ENCODE assay signal across 15 cellular contexts in genomic region chr13:110113284-110113764, GRCh38.
DNase-seq lines count a peak whose midpoint lies in the region; ATAC-seq and TF ChIP-seq lines count a peak whose summit lies in the region.
"Had no signal": no experiment of that assay in that cellular context is flagged by ENCODE, and none has a peak within 500 bp of the region (broad histone marks: within the 10 kb centered on the region; RNA-seq: fewer than 3 reads in every experiment).

No MANE protein-coding gene starts in this region.

- no peaks in the 10 kb centered on the region for H3K36me3 ChIP-seq in psoas muscle (ENCODE audit: insufficient read depth in 1 of 2, low read depth in 1 of 2)
- H3K36me3 ChIP-seq in heart left ventricle = no peaks in the 10 kb centered on the region
- no peaks in the 10 kb centered on the region for H3K36me3 ChIP-seq in BE2C
- H3K36me3 ChIP-seq: neural progenitor cell had no signal

- intact Hi-C loops in psoas muscle (cut with DNase I) = no loop called here
- intact Hi-C loops in heart left ventricle (cut with DNase I) = no loop called here

- DNase-seq in GM03348 (ENCODE audit: low spot score) = peak; percentile 49
- peak; percentile 85 for DNase-seq in NOMO-1 treated with DMSO at 0.1 percent for 48 hours (lab: John Stamatoyannopoulos, UW; ENCODE audit: unreplicated experiment)
- peak; percentile 86 for DNase-seq in astrocyte of the spinal cord (ENCODE audit: low read depth, low spot score)
- DNase-seq in psoas muscle = peak; percentile 55 to 78
- no peak for DNase-seq in heart left ventricle
- no peak for DNase-seq in pons (ENCODE audit: low spot score)
- DNase-seq in DMS53 (lab: John Stamatoyannopoulos, UW) = no peak
- DNase-seq in BE2C = no peak
- DNase-seq: activated CD8-positive, alpha-beta memory T cell treated with anti-CD3 and anti-CD28 coated beads, Interleukin-2, amount 50 U/mL, for 4 hours; anterior cingulate cortex; DMS153; MM.1S; NCI-H510A; T-helper 2 cell had no signal

- H3K27me3 ChIP-seq in psoas muscle (ENCODE audit: insufficient read depth in 3 of 3, low read length in 2 of 3) (no peaks in the 10 kb centered on the region), heart left ventricle (peaks cover 0 to 3% (median 0%) of the 10 kb centered on the region in 9 donors), BE2C (peaks cover 25% of the 10 kb centered on the region)

- no peak for TF ChIP-seq POLR2A in heart left ventricle (IDR thresholded peaks at IDR 0.05)

- ATAC-seq in psoas muscle = peak; percentile 74 to 81 (median 80)
- no peak for ATAC-seq in heart left ventricle

- H3K4me3 ChIP-seq in astrocyte of the spinal cord (ENCODE audit: low read depth, low read length) (no peak overlapping the region), psoas muscle (no peak overlapping the region), heart left ventricle (no peak overlapping the region), BE2C (ENCODE audit: low read depth, low read length) (no peak overlapping the region)
- H3K4me3 ChIP-seq: neural progenitor cell had no signal

- H3K27ac ChIP-seq in psoas muscle = peak overlapping the region; percentile 74
- peak overlapping the region in 1 of 12 donors; percentile 14 for H3K27ac ChIP-seq in heart left ventricle
- H3K27ac ChIP-seq: neural progenitor cell had no signal

- H3K4me1 ChIP-seq in psoas muscle (peaks cover 13% of the 10 kb centered on the region), heart left ventricle (peaks cover 0 to 18% (median 12%) of the 10 kb centered on the region in 12 donors), BE2C (no peaks in the 10 kb centered on the region)

- 46 to 69% (median 63%) methylated on average over 2 of the region's 2 CpGs for WGBS in psoas muscle, 3 donors
- WGBS in heart left ventricle, 4 donors = 50 to 84% (median 77%) methylated on average over 1 to 2 of the region's 2 CpGs

- TF ChIP-seq CTCF in astrocyte of the spinal cord (IDR thresholded peaks at IDR 0.05; ENCODE audit: low read depth, low read length) (no peak), psoas muscle (IDR thresholded peaks at IDR 0.05) (no peak), heart left ventricle (IDR thresholded peaks at IDR 0.05) (no peak), BE2C (IDR thresholded peaks at IDR 0.05; ENCODE audit: low read depth, low read length) (no peak)

- in situ Hi-C loops in astrocyte of the spinal cord (cut with HindIII; ENCODE audit: low sequenced_read_pairs) = no loop called here

- H3K9me3 ChIP-seq in psoas muscle (no peaks in the 10 kb centered on the region), heart left ventricle (no peaks in the 10 kb centered on the region), BE2C (no peaks in the 10 kb centered on the region)

Comparison
In these comparisons a context has a peak if more than half of its experiments do, and no peak if none do; other contexts are left out.
1. DNase-seq: peak in GM03348 (single experiment), NOMO-1 treated with DMSO at 0.1 percent for 48 hours (single experiment), astrocyte of the spinal cord (single experiment) and psoas muscle (2 of 2); none in heart left ventricle (0 of 5), pons (single experiment), DMS53 (single experiment) and BE2C (single experiment).
2. ATAC-seq: peak in psoas muscle (4 of 4); none in heart left ventricle (0 of 4).